In genomic region chr1:179601093-179601492, GRCh38 we compare ENCODE assay signal across 9 cellular contexts. TPM values are rescaled to one million over a fixed set of nuclear protein-coding genes. Genes with fewer than 3 reads are reported as not detected.
"Had no signal": no experiment of that assay in that cellular context is flagged by ENCODE, and none has a peak within 500 bp of the region (broad histone marks: within the 10 kb centered on the region; RNA-seq: fewer than 3 reads in every experiment).

No MANE protein-coding gene starts in this region.

- H3K4me3 ChIP-seq: GM12878 had no signal

- FAIRE-seq: G401.6, GM12878, GM12891, GM12892, GM18507, GM19239 had no signal

- DNase-seq: GDM1, GF-D8 had no signal

RNA-seq across cellular contexts. Expression of gene TDRD5, which starts 9.5 kb away (rescaled TPM):
- total RNA-seq: G401, GM12878 had no signal

RNA-seq across cellular contexts. Expression of gene NPHS2, which starts 25.3 kb away (rescaled TPM):
- total RNA-seq: G401, GM12878 had no signal
